ENCODE assay signal across 1 cellular context in genomic region chr17:73697872-73698271, GRCh38.
TF ChIP-seq lines count a peak whose summit lies in the region.

No MANE protein-coding gene starts in this region.

TF ChIP-seq in HepG2, 621 proteins besides CTCF, POLR2A, EP300 and RAD21 (continued from another document and continues in another):
- TF ChIP-seq, protein P1, sequence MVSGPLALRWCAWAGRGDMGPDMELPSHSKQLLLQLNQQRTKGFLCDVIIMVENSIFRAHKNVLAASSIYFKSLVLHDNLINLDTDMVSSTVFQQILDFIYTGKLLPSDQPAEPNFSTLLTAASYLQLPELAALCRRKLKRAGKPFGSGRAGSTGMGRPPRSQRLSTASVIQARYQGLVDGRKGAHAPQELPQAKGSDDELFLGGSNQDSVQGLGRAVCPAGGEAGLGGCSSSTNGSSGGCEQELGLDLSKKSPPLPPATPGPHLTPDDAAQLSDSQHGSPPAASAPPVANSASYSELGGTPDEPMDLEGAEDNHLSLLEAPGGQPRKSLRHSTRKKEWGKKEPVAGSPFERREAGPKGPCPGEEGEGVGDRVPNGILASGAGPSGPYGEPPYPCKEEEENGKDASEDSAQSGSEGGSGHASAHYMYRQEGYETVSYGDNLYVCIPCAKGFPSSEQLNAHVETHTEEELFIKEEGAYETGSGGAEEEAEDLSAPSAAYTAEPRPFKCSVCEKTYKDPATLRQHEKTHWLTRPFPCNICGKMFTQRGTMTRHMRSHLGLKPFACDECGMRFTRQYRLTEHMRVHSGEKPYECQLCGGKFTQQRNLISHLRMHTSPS (CRISPR knock-in tag; IDR thresholded peaks at IDR 0.05; ENCODE audit: low read depth): no peak
- no peak for TF ChIP-seq FLYWCH1 (CRISPR knock-in tag; IDR thresholded peaks at IDR 0.05)
- TF ChIP-seq, protein P2, sequence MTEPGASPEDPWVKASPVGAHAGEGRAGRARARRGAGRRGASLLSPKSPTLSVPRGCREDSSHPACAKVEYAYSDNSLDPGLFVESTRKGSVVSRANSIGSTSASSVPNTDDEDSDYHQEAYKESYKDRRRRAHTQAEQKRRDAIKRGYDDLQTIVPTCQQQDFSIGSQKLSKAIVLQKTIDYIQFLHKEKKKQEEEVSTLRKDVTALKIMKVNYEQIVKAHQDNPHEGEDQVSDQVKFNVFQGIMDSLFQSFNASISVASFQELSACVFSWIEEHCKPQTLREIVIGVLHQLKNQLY (CRISPR knock-in tag; IDR thresholded peaks at IDR 0.05): peak; percentile 74
- peak; percentile 44; the same call in 1 of the 2 replicates for TF ChIP-seq TFE3 (CRISPR knock-in tag; IDR thresholded peaks at IDR 0.05)
- TF ChIP-seq SYNCRIP (IDR thresholded peaks at IDR 0.05; ENCODE audit: insufficient read depth, low read depth, low read length): no peak
- TF ChIP-seq, protein P3, sequence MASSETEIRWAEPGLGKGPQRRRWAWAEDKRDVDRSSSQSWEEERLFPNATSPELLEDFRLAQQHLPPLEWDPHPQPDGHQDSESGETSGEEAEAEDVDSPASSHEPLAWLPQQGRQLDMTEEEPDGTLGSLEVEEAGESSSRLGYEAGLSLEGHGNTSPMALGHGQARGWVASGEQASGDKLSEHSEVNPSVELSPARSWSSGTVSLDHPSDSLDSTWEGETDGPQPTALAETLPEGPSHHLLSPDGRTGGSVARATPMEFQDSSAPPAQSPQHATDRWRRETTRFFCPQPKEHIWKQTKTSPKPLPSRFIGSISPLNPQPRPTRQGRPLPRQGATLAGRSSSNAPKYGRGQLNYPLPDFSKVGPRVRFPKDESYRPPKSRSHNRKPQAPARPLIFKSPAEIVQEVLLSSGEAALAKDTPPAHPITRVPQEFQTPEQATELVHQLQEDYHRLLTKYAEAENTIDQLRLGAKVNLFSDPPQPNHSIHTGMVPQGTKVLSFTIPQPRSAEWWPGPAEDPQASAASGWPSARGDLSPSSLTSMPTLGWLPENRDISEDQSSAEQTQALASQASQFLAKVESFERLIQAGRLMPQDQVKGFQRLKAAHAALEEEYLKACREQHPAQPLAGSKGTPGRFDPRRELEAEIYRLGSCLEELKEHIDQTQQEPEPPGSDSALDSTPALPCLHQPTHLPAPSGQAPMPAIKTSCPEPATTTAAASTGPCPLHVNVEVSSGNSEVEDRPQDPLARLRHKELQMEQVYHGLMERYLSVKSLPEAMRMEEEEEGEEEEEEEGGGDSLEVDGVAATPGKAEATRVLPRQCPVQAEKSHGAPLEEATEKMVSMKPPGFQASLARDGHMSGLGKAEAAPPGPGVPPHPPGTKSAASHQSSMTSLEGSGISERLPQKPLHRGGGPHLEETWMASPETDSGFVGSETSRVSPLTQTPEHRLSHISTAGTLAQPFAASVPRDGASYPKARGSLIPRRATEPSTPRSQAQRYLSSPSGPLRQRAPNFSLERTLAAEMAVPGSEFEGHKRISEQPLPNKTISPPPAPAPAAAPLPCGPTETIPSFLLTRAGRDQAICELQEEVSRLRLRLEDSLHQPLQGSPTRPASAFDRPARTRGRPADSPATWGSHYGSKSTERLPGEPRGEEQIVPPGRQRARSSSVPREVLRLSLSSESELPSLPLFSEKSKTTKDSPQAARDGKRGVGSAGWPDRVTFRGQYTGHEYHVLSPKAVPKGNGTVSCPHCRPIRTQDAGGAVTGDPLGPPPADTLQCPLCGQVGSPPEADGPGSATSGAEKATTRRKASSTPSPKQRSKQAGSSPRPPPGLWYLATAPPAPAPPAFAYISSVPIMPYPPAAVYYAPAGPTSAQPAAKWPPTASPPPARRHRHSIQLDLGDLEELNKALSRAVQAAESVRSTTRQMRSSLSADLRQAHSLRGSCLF (CRISPR knock-in tag; IDR thresholded peaks at IDR 0.05; ENCODE audit: borderline replicate concordance): no peak
- TF ChIP-seq PPARG (CRISPR knock-in tag; conservative IDR thresholded peaks at IDR 0.05): peak; percentile 84
- TF ChIP-seq, protein P4, sequence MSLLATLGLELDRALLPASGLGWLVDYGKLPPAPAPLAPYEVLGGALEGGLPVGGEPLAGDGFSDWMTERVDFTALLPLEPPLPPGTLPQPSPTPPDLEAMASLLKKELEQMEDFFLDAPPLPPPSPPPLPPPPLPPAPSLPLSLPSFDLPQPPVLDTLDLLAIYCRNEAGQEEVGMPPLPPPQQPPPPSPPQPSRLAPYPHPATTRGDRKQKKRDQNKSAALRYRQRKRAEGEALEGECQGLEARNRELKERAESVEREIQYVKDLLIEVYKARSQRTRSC (CRISPR knock-in tag; IDR thresholded peaks at IDR 0.05; ENCODE audit: low read depth): no peak
- TF ChIP-seq MYC (CRISPR knock-in tag; IDR thresholded peaks at IDR 0.05; ENCODE audit: borderline replicate concordance): peak; percentile 49; the same call in 1 of the 2 replicates
- TF ChIP-seq HMG20A (CRISPR knock-in tag; IDR thresholded peaks at IDR 0.05; ENCODE audit: borderline replicate concordance): peak; percentile 63; the same call in 1 of the 2 replicates
- 0 out of 2 replicates have a peak, but pooled peaks have one; percentile 29 for TF ChIP-seq ZBTB25 (CRISPR knock-in tag; IDR thresholded peaks at IDR 0.05)
- TF ChIP-seq RXRA (CRISPR knock-in tag; IDR thresholded peaks at IDR 0.05): peak; percentile 68; the same call in 1 of the 2 replicates
- TF ChIP-seq SPEN (CRISPR knock-in tag; IDR thresholded peaks at IDR 0.05; ENCODE audit: low read depth): peak; percentile 27; the same call in 1 of the 2 replicates
- TF ChIP-seq, protein P5, sequence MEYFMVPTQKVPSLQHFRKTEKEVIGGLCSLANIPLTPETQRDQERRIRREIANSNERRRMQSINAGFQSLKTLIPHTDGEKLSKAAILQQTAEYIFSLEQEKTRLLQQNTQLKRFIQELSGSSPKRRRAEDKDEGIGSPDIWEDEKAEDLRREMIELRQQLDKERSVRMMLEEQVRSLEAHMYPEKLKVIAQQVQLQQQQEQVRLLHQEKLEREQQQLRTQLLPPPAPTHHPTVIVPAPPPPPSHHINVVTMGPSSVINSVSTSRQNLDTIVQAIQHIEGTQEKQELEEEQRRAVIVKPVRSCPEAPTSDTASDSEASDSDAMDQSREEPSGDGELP (IDR thresholded peaks at IDR 0.05; ENCODE audit: borderline replicate concordance, low read depth): peak; percentile 49; the same call in 1 of the 2 replicates
- TF ChIP-seq NRL (CRISPR knock-in tag; IDR thresholded peaks at IDR 0.05; ENCODE audit: borderline replicate concordance): no peak
- TF ChIP-seq ZGPAT (CRISPR knock-in tag; IDR thresholded peaks at IDR 0.05): peak; percentile 59; the same call in 1 of the 2 replicates
- peak; percentile 41; the same call in 1 of the 2 replicates for TF ChIP-seq HNF1B (CRISPR knock-in tag; IDR thresholded peaks at IDR 0.05)
- TF ChIP-seq MED1 (CRISPR knock-in tag; IDR thresholded peaks at IDR 0.05): peak; percentile 36; the same call in 1 of the 2 replicates
- no peak for TF ChIP-seq ZNF274 (CRISPR knock-in tag; IDR thresholded peaks at IDR 0.05)
- TF ChIP-seq, protein P6, sequence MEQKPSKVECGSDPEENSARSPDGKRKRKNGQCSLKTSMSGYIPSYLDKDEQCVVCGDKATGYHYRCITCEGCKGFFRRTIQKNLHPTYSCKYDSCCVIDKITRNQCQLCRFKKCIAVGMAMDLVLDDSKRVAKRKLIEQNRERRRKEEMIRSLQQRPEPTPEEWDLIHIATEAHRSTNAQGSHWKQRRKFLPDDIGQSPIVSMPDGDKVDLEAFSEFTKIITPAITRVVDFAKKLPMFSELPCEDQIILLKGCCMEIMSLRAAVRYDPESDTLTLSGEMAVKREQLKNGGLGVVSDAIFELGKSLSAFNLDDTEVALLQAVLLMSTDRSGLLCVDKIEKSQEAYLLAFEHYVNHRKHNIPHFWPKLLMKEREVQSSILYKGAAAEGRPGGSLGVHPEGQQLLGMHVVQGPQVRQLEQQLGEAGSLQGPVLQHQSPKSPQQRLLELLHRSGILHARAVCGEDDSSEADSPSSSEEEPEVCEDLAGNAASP (CRISPR knock-in tag; IDR thresholded peaks at IDR 0.05; ENCODE audit: borderline replicate concordance): peak; percentile 68; the same call in 1 of the 2 replicates
- TF ChIP-seq ZNF724P (CRISPR knock-in tag; IDR thresholded peaks at IDR 0.05; ENCODE audit: borderline replicate concordance): no peak
- TF ChIP-seq, protein P7, sequence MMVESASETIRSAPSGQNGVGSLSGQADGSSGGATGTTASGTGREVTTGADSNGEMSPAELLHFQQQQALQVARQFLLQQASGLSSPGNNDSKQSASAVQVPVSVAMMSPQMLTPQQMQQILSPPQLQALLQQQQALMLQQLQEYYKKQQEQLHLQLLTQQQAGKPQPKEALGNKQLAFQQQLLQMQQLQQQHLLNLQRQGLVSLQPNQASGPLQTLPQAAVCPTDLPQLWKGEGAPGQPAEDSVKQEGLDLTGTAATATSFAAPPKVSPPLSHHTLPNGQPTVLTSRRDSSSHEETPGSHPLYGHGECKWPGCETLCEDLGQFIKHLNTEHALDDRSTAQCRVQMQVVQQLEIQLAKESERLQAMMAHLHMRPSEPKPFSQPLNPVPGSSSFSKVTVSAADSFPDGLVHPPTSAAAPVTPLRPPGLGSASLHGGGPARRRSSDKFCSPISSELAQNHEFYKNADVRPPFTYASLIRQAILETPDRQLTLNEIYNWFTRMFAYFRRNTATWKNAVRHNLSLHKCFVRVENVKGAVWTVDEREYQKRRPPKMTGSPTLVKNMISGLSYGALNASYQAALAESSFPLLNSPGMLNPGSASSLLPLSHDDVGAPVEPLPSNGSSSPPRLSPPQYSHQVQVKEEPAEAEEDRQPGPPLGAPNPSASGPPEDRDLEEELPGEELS (CRISPR knock-in tag; IDR thresholded peaks at IDR 0.05): 0 out of 2 replicates have a peak, but pooled peaks have one; percentile 10
- TF ChIP-seq NFIC (IDR thresholded peaks at IDR 0.05; ENCODE audit: low read length): peak; percentile 65; the same call in 1 of the 2 replicates
- TF ChIP-seq, protein P8, sequence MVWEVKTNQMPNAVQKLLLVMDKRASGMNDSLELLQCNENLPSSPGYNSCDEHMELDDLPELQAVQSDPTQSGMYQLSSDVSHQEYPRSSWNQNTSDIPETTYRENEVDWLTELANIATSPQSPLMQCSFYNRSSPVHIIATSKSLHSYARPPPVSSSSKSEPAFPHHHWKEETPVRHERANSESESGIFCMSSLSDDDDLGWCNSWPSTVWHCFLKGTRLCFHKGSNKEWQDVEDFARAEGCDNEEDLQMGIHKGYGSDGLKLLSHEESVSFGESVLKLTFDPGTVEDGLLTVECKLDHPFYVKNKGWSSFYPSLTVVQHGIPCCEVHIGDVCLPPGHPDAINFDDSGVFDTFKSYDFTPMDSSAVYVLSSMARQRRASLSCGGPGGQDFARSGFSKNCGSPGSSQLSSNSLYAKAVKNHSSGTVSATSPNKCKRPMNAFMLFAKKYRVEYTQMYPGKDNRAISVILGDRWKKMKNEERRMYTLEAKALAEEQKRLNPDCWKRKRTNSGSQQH (CRISPR knock-in tag; IDR thresholded peaks at IDR 0.05; ENCODE audit: low read depth): no peak
- TF ChIP-seq GATAD2A (CRISPR knock-in tag; IDR thresholded peaks at IDR 0.05): peak; percentile 76
- no peak for TF ChIP-seq EZH2 (conservative IDR thresholded peaks at IDR 0.05; ENCODE audit: low read depth, low read length)
- TF ChIP-seq HOXA3 (CRISPR knock-in tag; IDR thresholded peaks at IDR 0.05): peak; percentile 47; the same call in 1 of the 2 replicates
